Comparison of ENCODE assay signal across 31 cellular contexts in genomic region chr1:41907446-41907845, GRCh38.
"Had no signal": no experiment of that assay in that cellular context is flagged by ENCODE, and none has a peak within 500 bp of the region (broad histone marks: within the 10 kb centered on the region; RNA-seq: fewer than 3 reads in every experiment).

No MANE protein-coding gene starts in this region.

- H3K9me3 ChIP-seq: esophagus squamous epithelium, neutrophil, psoas muscle, stomach, suprapubic skin, tibial artery, upper lobe of right lung had no signal

- ATAC-seq: activated CD8-positive, alpha-beta T cell treated with anti-CD3 and anti-CD28 coated beads, Interleukin-2, amount 10 ng/mL, durations not matched to agents 7 days and 5 days; psoas muscle; stimulated activated naive B cell treated with anti-CD40 and anti-IgM and Interleukin-4, amounts not matched to agents 10 μg/mL and 1 μg/mL and 100 μg/mL, for 72 hours; T-helper 17 cell; upper lobe of right lung had no signal

- H3K4me1 ChIP-seq: ascending aorta, esophagus squamous epithelium, parathyroid adenoma, suprapubic skin, tibial artery had no signal

- H3K27me3 ChIP-seq: ascending aorta, esophagus squamous epithelium, right atrium auricular region, stomach, suprapubic skin, tibial artery, upper lobe of right lung had no signal

- H3K36me3 Mint-ChIP-seq: brain had no signal

- H3K4me1 Mint-ChIP-seq: brain, endodermal cell had no signal

- H3K4me3 Mint-ChIP-seq: activated CD8-positive, alpha-beta T cell treated with anti-CD3 and anti-CD28 coated beads, Interleukin-2, amount 10 ng/mL, durations not matched to agents 7 days and 5 days; activated naive CD4-positive, alpha-beta T cell treated with anti-CD3 and anti-CD28 coated beads, Interleukin-2, amount 10 ng/mL, durations not matched to agents 7 days and 5 days; activated naive CD8-positive, alpha-beta T cell treated with anti-CD3 and anti-CD28 coated beads, Interleukin-2, amount 10 ng/mL, durations not matched to agents 7 days and 5 days; activated T-helper 1 cell treated with anti-CD3 and anti-CD28 coated beads, Interleukin-12 subunit alpha, Interleukin-12 subunit beta, Interleukin-2, Interleukin-4 antibody, amounts not matched to agents 30 ng/mL and 10 ng/mL and 1 ng/mL, durations not matched to agents 14 hours and 24 hours and 36 hours; brain; dendritic cell treated with granulocyte-macrophage colony-stimulating factor and Interleukin-4, amounts not matched to agents 40 ng/mL and 50 ng/mL, for 4 days; endodermal cell; nephron progenitor cell; stimulated activated naive B cell treated with anti-CD40 and anti-IgM and Interleukin-4, amounts not matched to agents 10 μg/mL and 1 μg/mL and 100 μg/mL, for 72 hours; T-helper 17 cell had no signal

- H3K4me3 ChIP-seq: ascending aorta, esophagus squamous epithelium, left ventricle myocardium inferior, lung, psoas muscle, right atrium auricular region, stomach, suprapubic skin, tibial artery, upper lobe of right lung had no signal

- H3K79me2 ChIP-seq: parathyroid adenoma had no signal

- H2AFZ ChIP-seq: parathyroid adenoma had no signal

- H3K9ac ChIP-seq: parathyroid adenoma had no signal

- DNase-seq: activated CD4-positive, alpha-beta T cell treated with anti-CD3 and anti-CD28 coated beads, Interleukin-2, amount 50 U/mL, for 1 hour; activated CD8-positive, alpha-beta T cell treated with anti-CD3 and anti-CD28 coated beads, Interleukin-2, amount 10 ng/mL, durations not matched to agents 7 days and 5 days; activated gamma-delta T cell; activated naive CD4-positive, alpha-beta T cell treated with anti-CD3 and anti-CD28 coated beads, Interleukin-2, amount 10 ng/mL, durations not matched to agents 7 days and 5 days; activated naive CD8-positive, alpha-beta T cell treated with anti-CD3 and anti-CD28 coated beads, Interleukin-2, amount 10 ng/mL, durations not matched to agents 7 days and 5 days; endodermal cell; esophagus squamous epithelium; foreskin melanocyte; glutamatergic neuron; left ventricle myocardium inferior; mesendoderm; nephron progenitor cell; psoas muscle; stimulated activated CD4-positive, alpha-beta T cell treated with anti-CD3 and anti-CD28 coated beads, Interleukin-15, amount 100 ng/mL, for 24 hours; stimulated activated CD4-positive, alpha-beta T cell treated with anti-CD3 and anti-CD28 coated beads, Interleukin-2, amount 100 ng/mL, for 24 hours; stimulated activated naive B cell treated with anti-CD40 and anti-IgM and Interleukin-4, amounts not matched to agents 10 μg/mL and 1 μg/mL and 100 μg/mL, for 72 hours; stomach; T-helper 17 cell; T1000; tibial artery; upper lobe of right lung; WERI-Rb-1 had no signal

- H3K9me3 Mint-ChIP-seq: dendritic cell treated with granulocyte-macrophage colony-stimulating factor and Interleukin-4, amounts not matched to agents 40 ng/mL and 50 ng/mL, for 4 days had no signal

- H3K27ac Mint-ChIP-seq: activated CD8-positive, alpha-beta T cell treated with anti-CD3 and anti-CD28 coated beads, Interleukin-2, amount 10 ng/mL, durations not matched to agents 7 days and 5 days; activated naive CD4-positive, alpha-beta T cell treated with anti-CD3 and anti-CD28 coated beads, Interleukin-2, amount 10 ng/mL, durations not matched to agents 7 days and 5 days; activated naive CD8-positive, alpha-beta T cell treated with anti-CD3 and anti-CD28 coated beads, Interleukin-2, amount 10 ng/mL, durations not matched to agents 7 days and 5 days; dendritic cell treated with granulocyte-macrophage colony-stimulating factor and Interleukin-4, amounts not matched to agents 40 ng/mL and 50 ng/mL, for 4 days; endodermal cell; nephron progenitor cell; T-helper 17 cell had no signal

- H3K27ac ChIP-seq: ascending aorta, esophagus squamous epithelium, left ventricle myocardium inferior, neutrophil, parathyroid adenoma, psoas muscle, right atrium auricular region, stomach, suprapubic skin, tibial artery, upper lobe of right lung, WERI-Rb-1 had no signal

- H3K36me3 ChIP-seq: ascending aorta, esophagus squamous epithelium, left ventricle myocardium inferior, neutrophil, right atrium auricular region, stomach, suprapubic skin, tibial artery, upper lobe of right lung, WERI-Rb-1 had no signal

- H3K27me3 Mint-ChIP-seq: brain, T-helper 17 cell had no signal
